ENCODE assay signal across 24 cellular contexts in the genomic region with DNA sequence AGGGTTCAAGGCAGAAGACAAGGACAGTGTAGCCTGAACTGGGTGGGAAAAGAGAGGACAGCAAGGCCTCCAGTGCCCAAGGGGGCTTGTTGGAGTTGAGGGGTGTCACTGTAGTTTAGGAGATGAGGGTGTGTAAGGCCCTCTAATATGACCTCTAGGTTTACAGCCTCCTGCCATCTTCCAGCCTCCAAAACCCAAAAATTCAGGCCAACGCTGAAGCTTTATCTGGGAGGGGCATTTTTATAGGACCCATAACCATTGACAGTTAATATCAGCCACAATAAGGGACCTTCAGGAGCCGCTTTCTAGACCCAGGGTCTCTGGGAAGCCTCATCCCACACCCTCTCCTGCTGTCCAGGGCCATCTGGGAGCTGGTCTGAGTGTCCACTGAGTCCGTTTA. TPM values are rescaled to one million over a fixed set of nuclear protein-coding genes. Genes with fewer than 3 reads are reported as not detected.
DNase-seq lines count a peak whose midpoint lies in the region; ATAC-seq and TF ChIP-seq lines count a peak whose summit lies in the region.
"Had no signal": no experiment of that assay in that cellular context is flagged by ENCODE, and none has a peak within 500 bp of the region (broad histone marks: within the 10 kb centered on the region; RNA-seq: fewer than 3 reads in every experiment).

No MANE protein-coding gene starts in this region.

- POLR2A ChIA-PET in WTC11 (lab: Charles Lee), result interaction anchor here (1.6 to 2.9 kb wide), 3 partner anchors 11 to 54 kb away, joined by 5 to 18 read pairs (median 13); partner anchors contain the start of gene CALR

- peaks cover 2% of the 10 kb centered on the region for H3K36me3 Mint-ChIP-seq in activated naive CD4-positive, alpha-beta T cell treated with anti-CD3 and anti-CD28 coated beads, Interleukin-2, amount 10 ng/mL, durations not matched to agents 7 days and 5 days
- H3K36me3 Mint-ChIP-seq in activated naive CD4-positive, alpha-beta T cell treated with anti-CD3 and anti-CD28 coated beads, Interleukin-2, amount 50 U/mL, for 72 hours, result peaks cover 4 to 6% of the 10 kb centered on the region in 2 donors
- peaks cover 7% of the 10 kb centered on the region; the same call in 1 of the 2 replicates for H3K36me3 Mint-ChIP-seq in WTC11
- peaks cover 0 to 4% of the 10 kb centered on the region in 2 donors for H3K36me3 Mint-ChIP-seq in stimulated activated naive B cell treated with anti-CD40 and anti-IgM and Interleukin-4, amounts not matched to agents 10 μg/mL and 1 μg/mL and 100 μg/mL, for 72 hours
- no peaks in the 10 kb centered on the region for H3K36me3 Mint-ChIP-seq in HFFc6 (ENCODE audit: low read depth)

- ATAC-seq in activated naive CD4-positive, alpha-beta T cell treated with anti-CD3 and anti-CD28 coated beads, Interleukin-2, amount 50 U/mL, for 72 hours, result no peak
- ATAC-seq in WTC11 (no peak), right lobe of liver (no peak)
- no peak for ATAC-seq in stimulated activated naive B cell treated with anti-CD40 and anti-IgM and Interleukin-4, amounts not matched to agents 10 μg/mL and 1 μg/mL and 100 μg/mL, for 72 hours (replicated peaks)
- ATAC-seq: gastroesophageal sphincter, left lobe of liver had no signal

- H3K9ac ChIP-seq in iPS-18a (ENCODE audit: low read length), result no peak overlapping the region

- TF ChIP-seq CTCF in WTC11 (IDR thresholded peaks at IDR 0.05) (no peak), HFFc6 (IDR thresholded peaks at IDR 0.05) (no peak), right lobe of liver (IDR thresholded peaks at IDR 0.05) (no peak)

- DNase-seq in activated naive CD4-positive, alpha-beta T cell treated with anti-CD3 and anti-CD28 coated beads, Interleukin-2, amount 10 ng/mL, durations not matched to agents 7 days and 5 days, result no peak
- DNase-seq in activated naive CD4-positive, alpha-beta T cell treated with anti-CD3 and anti-CD28 coated beads, Interleukin-2, amount 50 U/mL, for 72 hours (ENCODE audit: low spot score in 2 of 2), result no peak
- no peak for DNase-seq in WTC11 (ENCODE audit: low spot score)
- no peak for DNase-seq in stimulated activated naive B cell treated with anti-CD40 and anti-IgM and Interleukin-4, amounts not matched to agents 10 μg/mL and 1 μg/mL and 100 μg/mL, for 72 hours
- no peak for DNase-seq in HFFc6
- no peak for DNase-seq in right lobe of liver
- no peak for DNase-seq in medulla oblongata (ENCODE audit: extremely low spot score)
- DNase-seq: activated CD4-positive, CD25-positive, alpha-beta regulatory T cell; activated CD8-positive, alpha-beta memory T cell treated with anti-CD3 and anti-CD28 coated beads, Interleukin-2, amount 50 U/mL, for 48 hours; COR-L47; dorsolateral prefrontal cortex; EL; NCI-H1105; NCI-H510A treated with DMSO at 0.1 percent for 48 hours; SHP77 treated with DMSO at 0.1 percent for 48 hours; substantia nigra had no signal

- TF ChIP-seq POLR2A in right lobe of liver (IDR thresholded peaks at IDR 0.05), result no peak

- H3K27me3 ChIP-seq in iPS-18a (ENCODE audit: control insufficient read depth, insufficient read depth, low read length) (peaks cover 48% of the 10 kb centered on the region), right lobe of liver (no peaks in the 10 kb centered on the region)
- H3K27me3 ChIP-seq: pancreas, vagina had no signal

- peaks cover 12% of the 10 kb centered on the region for H3K9me3 Mint-ChIP-seq in activated naive CD4-positive, alpha-beta T cell treated with anti-CD3 and anti-CD28 coated beads, Interleukin-2, amount 10 ng/mL, durations not matched to agents 7 days and 5 days
- peaks cover 0 to 5% of the 10 kb centered on the region in 2 donors for H3K9me3 Mint-ChIP-seq in activated naive CD4-positive, alpha-beta T cell treated with anti-CD3 and anti-CD28 coated beads, Interleukin-2, amount 50 U/mL, for 72 hours
- H3K9me3 Mint-ChIP-seq in WTC11 (peaks cover 5% of the 10 kb centered on the region), HFFc6 (peaks cover 11% of the 10 kb centered on the region)
- no peaks in the 10 kb centered on the region for H3K9me3 Mint-ChIP-seq in stimulated activated naive B cell treated with anti-CD40 and anti-IgM and Interleukin-4, amounts not matched to agents 10 μg/mL and 1 μg/mL and 100 μg/mL, for 72 hours

- peaks cover 9% of the 10 kb centered on the region for H3K27me3 Mint-ChIP-seq in activated naive CD4-positive, alpha-beta T cell treated with anti-CD3 and anti-CD28 coated beads, Interleukin-2, amount 10 ng/mL, durations not matched to agents 7 days and 5 days
- H3K27me3 Mint-ChIP-seq in WTC11 (ENCODE audit: low read depth) (peaks cover 47% of the 10 kb centered on the region), HFFc6 (ENCODE audit: insufficient read depth) (peaks cover 3% of the 10 kb centered on the region; the same call in 1 of the 2 replicates)
- no peaks in the 10 kb centered on the region for H3K27me3 Mint-ChIP-seq in stimulated activated naive B cell treated with anti-CD40 and anti-IgM and Interleukin-4, amounts not matched to agents 10 μg/mL and 1 μg/mL and 100 μg/mL, for 72 hours

- peak overlapping the region; percentile 24 for H3K4me3 Mint-ChIP-seq in activated naive CD4-positive, alpha-beta T cell treated with anti-CD3 and anti-CD28 coated beads, Interleukin-2, amount 10 ng/mL, durations not matched to agents 7 days and 5 days
- no peak overlapping the region for H3K4me3 Mint-ChIP-seq in WTC11
- peak overlapping the region; percentile 87 to 90 for H3K4me3 Mint-ChIP-seq in stimulated activated naive B cell treated with anti-CD40 and anti-IgM and Interleukin-4, amounts not matched to agents 10 μg/mL and 1 μg/mL and 100 μg/mL, for 72 hours
- H3K4me3 Mint-ChIP-seq in HFFc6, result no peak overlapping the region

- H3K9me3 ChIP-seq in iPS-18a (ENCODE audit: control insufficient read depth, low read depth, low read length), result no peaks in the 10 kb centered on the region
- H3K9me3 ChIP-seq in right lobe of liver, result peaks cover 0 to 5% (median 0%) of the 10 kb centered on the region in 4 donors
- H3K9me3 ChIP-seq: pancreas had no signal

- no peak overlapping the region for H3K27ac ChIP-seq in iPS-18a (ENCODE audit: low read length)
- no peak overlapping the region for H3K27ac ChIP-seq in right lobe of liver
- H3K27ac ChIP-seq: gastroesophageal sphincter, vagina had no signal

- CTCF ChIA-PET in activated naive CD4-positive, alpha-beta T cell treated with anti-CD3 and anti-CD28 coated beads, Interleukin-2, amount 10 ng/mL, durations not matched to agents 7 days and 5 days (lab: Charles Lee), result interaction anchor here (0.6 to 9.4 kb wide), 4 partner anchors 21 to 80 kb away, joined by 3 to 87 read pairs (median 5); no protein-coding TSS in a partner anchor
- CTCF ChIA-PET in WTC11 (lab: Charles Lee), result interaction anchor here (1.3 to 2.8 kb wide), 12 partner anchors 11 to 210 kb away, joined by 5 to 63 read pairs (median 12); no protein-coding TSS in a partner anchor

- peaks cover 46% of the 10 kb centered on the region for H3K4me1 Mint-ChIP-seq in activated naive CD4-positive, alpha-beta T cell treated with anti-CD3 and anti-CD28 coated beads, Interleukin-2, amount 10 ng/mL, durations not matched to agents 7 days and 5 days
- H3K4me1 Mint-ChIP-seq in WTC11 (peaks cover 13% of the 10 kb centered on the region), HFFc6 (ENCODE audit: low read depth) (0 out of 2 replicates have a peak, but pooled peaks cover 6% of the 10 kb centered on the region)
- peaks cover 28 to 40% of the 10 kb centered on the region in 2 donors for H3K4me1 Mint-ChIP-seq in stimulated activated naive B cell treated with anti-CD40 and anti-IgM and Interleukin-4, amounts not matched to agents 10 μg/mL and 1 μg/mL and 100 μg/mL, for 72 hours

- no peak overlapping the region for H3K27ac Mint-ChIP-seq in activated naive CD4-positive, alpha-beta T cell treated with anti-CD3 and anti-CD28 coated beads, Interleukin-2, amount 10 ng/mL, durations not matched to agents 7 days and 5 days
- peak overlapping the region in 1 of 2 donors; percentile 85 for H3K27ac Mint-ChIP-seq in activated naive CD4-positive, alpha-beta T cell treated with anti-CD3 and anti-CD28 coated beads, Interleukin-2, amount 50 U/mL, for 72 hours
- no peak overlapping the region for H3K27ac Mint-ChIP-seq in WTC11
- peak overlapping the region; percentile 39 for H3K27ac Mint-ChIP-seq in stimulated activated naive B cell treated with anti-CD40 and anti-IgM and Interleukin-4, amounts not matched to agents 10 μg/mL and 1 μg/mL and 100 μg/mL, for 72 hours
- H3K27ac Mint-ChIP-seq in HFFc6, result no peak overlapping the region

- H3K4me3 ChIP-seq in iPS-18a (ENCODE audit: low read length) (peak overlapping the region; percentile 69), right lobe of liver (no peak overlapping the region)

- H3K36me3 ChIP-seq in iPS-18a (ENCODE audit: control insufficient read depth, low read depth, low read length) (no peaks in the 10 kb centered on the region), right lobe of liver (no peaks in the 10 kb centered on the region)
- H3K36me3 ChIP-seq: pancreas, vagina had no signal

- WGBS in right lobe of liver (ENCODE audit: insufficient coverage, low coverage, low lambda C conversion rate, missing lambda C conversion rate), result 90% methylated on average over 2 of the region's 3 CpGs

- intact Hi-C loops in right lobe of liver (cut with DNase I), result loop anchor here in 1 of 2 donors (10.0 kb wide), 1 partner anchor 51 kb away; the partner anchor contains the start of genes CALR and FARSA

- peaks cover 2% of the 10 kb centered on the region for H3K4me1 ChIP-seq in iPS-18a (ENCODE audit: control insufficient read depth, low read depth, low read length)
- peaks cover 0 to 13% (median 0%) of the 10 kb centered on the region in 4 donors for H3K4me1 ChIP-seq in right lobe of liver
- H3K4me1 ChIP-seq: pancreas had no signal

RNA-seq across cellular contexts. Expression of gene KLF1, which starts 2.8 kb away (rescaled TPM):
- total RNA-seq in activated naive CD4-positive, alpha-beta T cell treated with anti-CD3 and anti-CD28 coated beads, Interleukin-2, amount 50 U/mL, for 72 hours, result under 1 TPM; 0.46 to 0.54 TPM
- total RNA-seq in WTC11 (2021) (0.32 to 0.89 TPM (median 0.72 TPM) in 3 replicates), right lobe of liver (1 to 10 TPM in 1 of 6 experiments, under 1 TPM in 2, not detected in 3; 0.32 to 1.7 (median 0.44) TPM)
- total RNA-seq in HFFc6 (2021; fragmentation: NEBNext Ultra II Directional; extraction: Animal tissue kit (Norgen Biotek cat#: 25700)), result not detected
- total RNA-seq: bronchial epithelial cell, gastroesophageal sphincter, LHCN-M2, mucosa of gallbladder, vagina had no signal

RNA-seq across cellular contexts. Expression of gene DNASE2, which starts 3.0 kb away (rescaled TPM):
- 10 to 100 TPM; 26.0 to 31.6 TPM for total RNA-seq in activated naive CD4-positive, alpha-beta T cell treated with anti-CD3 and anti-CD28 coated beads, Interleukin-2, amount 50 U/mL, for 72 hours
- 31.7 to 35.7 TPM (median 33.4 TPM) in 3 replicates for total RNA-seq in WTC11 (2021)
- total RNA-seq in HFFc6 (2021; fragmentation: NEBNext Ultra II Directional; extraction: Animal tissue kit (Norgen Biotek cat#: 25700)), result 10 to 100 TPM; 26.0 to 33.5 (median 28.4) TPM
- 10 to 100 TPM; 18.2 to 36.3 (median 26.8) TPM for total RNA-seq in right lobe of liver

RNA-seq across cellular contexts. Expression of gene GCDH, which starts 6.8 kb away (rescaled TPM):
- total RNA-seq in activated naive CD4-positive, alpha-beta T cell treated with anti-CD3 and anti-CD28 coated beads, Interleukin-2, amount 50 U/mL, for 72 hours, result 10 to 100 TPM; 41.8 to 48.9 TPM
- total RNA-seq in WTC11 (2021), result 58.6 to 69.0 TPM (median 59.8 TPM) in 3 replicates
- 10 to 100 TPM; 20.6 to 24.6 (median 21.1) TPM for total RNA-seq in HFFc6 (2021; fragmentation: NEBNext Ultra II Directional; extraction: Animal tissue kit (Norgen Biotek cat#: 25700))
- 100 to 1,000 TPM in 1 of 6 experiments, 10 to 100 TPM in 5; 42.2 to 119 (median 59.5) TPM for total RNA-seq in right lobe of liver

RNA-seq across cellular contexts. Expression of gene SYCE2, which starts 34.9 kb away (rescaled TPM):
- 1 to 10 TPM; 2.2 to 4.8 TPM for total RNA-seq in activated naive CD4-positive, alpha-beta T cell treated with anti-CD3 and anti-CD28 coated beads, Interleukin-2, amount 50 U/mL, for 72 hours
- 1.1 to 2.2 TPM (median 1.9 TPM) in 3 replicates for total RNA-seq in WTC11 (2021)
- total RNA-seq in HFFc6 (2021; fragmentation: NEBNext Ultra II Directional; extraction: Animal tissue kit (Norgen Biotek cat#: 25700)), result 1 to 10 TPM in 3 of 6 experiments, under 1 TPM in 3; 0.28 to 1.7 (median 0.91) TPM
- under 1 TPM in 1 of 6 experiments, not detected in 5; 0.18 TPM for total RNA-seq in right lobe of liver
- total RNA-seq: bronchial epithelial cell, left lobe of liver, mucosa of gallbladder, pancreas, vagina had no signal

RNA-seq across cellular contexts. Expression of gene MAST1, which starts 45.9 kb away (rescaled TPM):
- 1 to 10 TPM in 1 of 2 donors, under 1 TPM in 1; 0.77 to 4.6 TPM for total RNA-seq in activated naive CD4-positive, alpha-beta T cell treated with anti-CD3 and anti-CD28 coated beads, Interleukin-2, amount 50 U/mL, for 72 hours
- total RNA-seq in WTC11 (2021) (24.3 to 28.4 TPM (median 27.3 TPM) in 3 replicates), right lobe of liver (under 1 TPM in 4 of 6 experiments, not detected in 2; 0.06 to 0.49 (median 0.34) TPM)
- under 1 TPM in 3 of 6 experiments, not detected in 3; 0.09 to 0.34 (median 0.26) TPM for total RNA-seq in HFFc6 (2021; fragmentation: NEBNext Ultra II Directional; extraction: Animal tissue kit (Norgen Biotek cat#: 25700))
- total RNA-seq: LHCN-M2 had no signal

Comparison
In these comparisons a context has a peak if more than half of its experiments do, and no peak if none do; other contexts are left out.
1. H3K4me3 Mint-ChIP-seq: peak in activated naive CD4-positive, alpha-beta T cell treated with anti-CD3 and anti-CD28 coated beads, Interleukin-2, amount 10 ng/mL, durations not matched to agents 7 days and 5 days (single experiment) and stimulated activated naive B cell treated with anti-CD40 and anti-IgM and Interleukin-4, amounts not matched to agents 10 μg/mL and 1 μg/mL and 100 μg/mL, for 72 hours (2 of 2); none in WTC11 (single experiment) and HFFc6 (single experiment).